ENCODE assay signal across 33 cellular contexts in genomic region chr2:12910431-12910830, GRCh38.
"Had no signal": no experiment of that assay in that cellular context is flagged by ENCODE, and none has a peak within 500 bp of the region (broad histone marks: within the 10 kb centered on the region; RNA-seq: fewer than 3 reads in every experiment).

No MANE protein-coding gene starts in this region.

- ATAC-seq: activated CD4-positive, CD25-positive, alpha-beta regulatory T cell treated with anti-CD3 and anti-CD28 coated beads, Interleukin-2, amount 50 U/mL, for 24 hours; activated CD8-positive, alpha-beta T cell treated with anti-CD3 and anti-CD28 coated beads for 36 hours; activated T-cell treated with anti-CD3 and anti-CD28 coated beads, Interleukin-2, amount 50 U/mL, for 4 hours; activated T-helper 17 cell treated with anti-CD3 and anti-CD28 coated beads, Interleukin-2, amount 50 U/mL, for 72 hours; esophagus mucosa; T-helper 17 cell had no signal

- H3K27me3 Mint-ChIP-seq: activated T-helper 17 cell treated with anti-CD3 and anti-CD28 coated beads, Interleukin-2, amount 50 U/mL, for 72 hours had no signal

- H3K27ac Mint-ChIP-seq: activated B cell treated with CpG ODN at 0.5 μM for 24 hours; activated CD8-positive, alpha-beta T cell treated with anti-CD3 and anti-CD28 coated beads for 36 hours; activated naive CD8-positive, alpha-beta T cell; activated T-helper 17 cell treated with anti-CD3 and anti-CD28 coated beads, Interleukin-2, amount 50 U/mL, for 72 hours; dendritic cell treated with granulocyte-macrophage colony-stimulating factor and Interleukin-4, amounts not matched to agents 40 ng/mL and 50 ng/mL, for 4 days; endodermal cell; T-helper 17 cell; T-helper 2 cell treated with Interferon-gamma antibody and Interleukin-4, amounts not matched to agents 5 μg/mL and 100 μg/mL, for 36 hours had no signal

- FAIRE-seq: bronchial epithelial cell, frontal cortex had no signal

- H3K9me3 Mint-ChIP-seq: activated B cell treated with CpG ODN at 0.5 μM for 24 hours; activated CD8-positive, alpha-beta T cell treated with anti-CD3 and anti-CD28 coated beads for 36 hours; activated T-cell treated with anti-CD3 and anti-CD28 coated beads, Interleukin-2, amount 50 U/mL, for 4 hours; central memory CD8-positive, alpha-beta T cell; dendritic cell treated with granulocyte-macrophage colony-stimulating factor and Interleukin-4, amounts not matched to agents 40 ng/mL and 50 ng/mL, for 4 days; endodermal cell; T-helper 2 cell treated with Interferon-gamma antibody and Interleukin-4, amounts not matched to agents 5 μg/mL and 100 μg/mL, for 36 hours had no signal

- H3K4me3 ChIP-seq: coronary artery, dorsolateral prefrontal cortex had no signal

- H3K27me3 ChIP-seq: brain microvascular endothelial cell had no signal

- H3K36me3 ChIP-seq: brain microvascular endothelial cell, WERI-Rb-1 had no signal

- H3K4me3 Mint-ChIP-seq: activated B cell treated with CpG ODN at 0.5 μM for 24 hours; activated CD8-positive, alpha-beta T cell treated with anti-CD3 and anti-CD28 coated beads for 36 hours; activated naive CD8-positive, alpha-beta T cell; activated T-cell treated with anti-CD3 and anti-CD28 coated beads, Interleukin-2, amount 50 U/mL, for 4 hours; activated T-helper 17 cell treated with anti-CD3 and anti-CD28 coated beads, Interleukin-2, amount 50 U/mL, for 72 hours; central memory CD8-positive, alpha-beta T cell; dendritic cell treated with granulocyte-macrophage colony-stimulating factor and Interleukin-4, amounts not matched to agents 40 ng/mL and 50 ng/mL, for 4 days; endodermal cell; T-helper 17 cell; T-helper 2 cell treated with Interferon-gamma antibody and Interleukin-4, amounts not matched to agents 5 μg/mL and 100 μg/mL, for 36 hours had no signal

- DNase-seq: activated B cell treated with CpG ODN at 0.5 μM for 24 hours; activated CD4-positive, alpha-beta T cell treated with anti-CD3 and anti-CD28 coated beads for 48 hours; activated CD4-positive, alpha-beta T cell treated with anti-CD3 and anti-CD28 coated beads, Interleukin-2, amount 50 U/mL, for 1 hour; activated CD4-positive, alpha-beta T cell treated with anti-CD3 and anti-CD28 coated beads, Interleukin-2, amount 50 U/mL, for 48 hours; activated CD8-positive, alpha-beta memory T cell treated with anti-CD3 and anti-CD28 coated beads for 24 hours; activated CD8-positive, alpha-beta T cell treated with anti-CD3 and anti-CD28 coated beads for 36 hours; activated effector memory CD4-positive, alpha-beta T cell treated with Interleukin-2 at 50 U/mL for 16 hours; activated gamma-delta T cell treated with Interleukin-2 at 50 U/mL for 16 hours; activated naive CD4-positive, alpha-beta T cell treated with anti-CD3 and anti-CD28 coated beads, Interleukin-2, amount 50 U/mL, for 16 hours; activated naive CD4-positive, alpha-beta T cell treated with Interleukin-2 at 50 U/mL for 16 hours; activated T-cell treated with anti-CD3 and anti-CD28 coated beads, Interleukin-2, amount 50 U/mL, for 4 hours; amniotic stem cell; anterior cingulate cortex; brain microvascular endothelial cell; dorsolateral prefrontal cortex; effector memory CD4-positive, alpha-beta T cell; endodermal cell; foreskin fibroblast; head of caudate nucleus; T-helper 1 cell; T-helper 17 cell; T1000; WERI-Rb-1 had no signal

- H3K27ac ChIP-seq: brain microvascular endothelial cell, coronary artery, dorsolateral prefrontal cortex, WERI-Rb-1 had no signal

- H3K4me1 Mint-ChIP-seq: activated B cell treated with CpG ODN at 0.5 μM for 24 hours; activated T-helper 17 cell treated with anti-CD3 and anti-CD28 coated beads, Interleukin-2, amount 50 U/mL, for 72 hours; central memory CD8-positive, alpha-beta T cell; endodermal cell had no signal
